ENCODE assay signal across 19 cellular contexts in genomic region chr4:55018521-55018920, GRCh38.
"Had no signal": no experiment of that assay in that cellular context is flagged by ENCODE, and none has a peak within 500 bp of the region (broad histone marks: within the 10 kb centered on the region; RNA-seq: fewer than 3 reads in every experiment).

No MANE protein-coding gene starts in this region.

- H3K9me3 Mint-ChIP-seq: activated CD4-positive, alpha-beta memory T cell treated with anti-CD3 and anti-CD28 coated beads for 36 hours; activated naive CD4-positive, alpha-beta T cell treated with anti-CD3 and anti-CD28 coated beads for 36 hours; activated T-helper 2 cell treated with anti-CD3 and anti-CD28 coated beads, Interferon-gamma antibody, Interleukin-2, Interleukin-4, amounts not matched to agents 10 μg/mL and 5 μg/mL and 100 μg/mL, durations not matched to agents 14 hours and 24 hours and 36 hours had no signal

- H3K27ac Mint-ChIP-seq: activated CD4-positive, alpha-beta memory T cell treated with anti-CD3 and anti-CD28 coated beads for 36 hours; activated CD8-positive, alpha-beta memory T cell treated with anti-CD3 and anti-CD28 coated beads, Interleukin-2, amount 10 ng/mL, durations not matched to agents 7 days and 5 days; activated naive CD4-positive, alpha-beta T cell treated with anti-CD3 and anti-CD28 coated beads for 36 hours; activated T-helper 2 cell treated with anti-CD3 and anti-CD28 coated beads, Interferon-gamma antibody, Interleukin-2, Interleukin-4, amounts not matched to agents 10 μg/mL and 5 μg/mL and 100 μg/mL, durations not matched to agents 14 hours and 24 hours and 36 hours; dendritic cell treated with granulocyte-macrophage colony-stimulating factor and Interleukin-4, amounts not matched to agents 40 ng/mL and 50 ng/mL, for 4 days; naive B cell had no signal

- H3K36me3 ChIP-seq: gastrocnemius medialis, heart right ventricle, tibial nerve, uterus had no signal

- H3K27ac ChIP-seq: gastrocnemius medialis, heart right ventricle, tibial nerve, uterus had no signal

- DNase-seq: activated CD4-positive, alpha-beta memory T cell treated with anti-CD3 and anti-CD28 coated beads for 36 hours; activated CD8-positive, alpha-beta memory T cell treated with anti-CD3 and anti-CD28 coated beads, Interleukin-2, amount 10 ng/mL, durations not matched to agents 7 days and 5 days; activated naive CD4-positive, alpha-beta T cell treated with anti-CD3 and anti-CD28 coated beads for 36 hours; activated T-cell treated with anti-CD3 and anti-CD28 coated beads, Interleukin-2, amount 50 U/mL, for 1 hour; effector memory CD4-positive, alpha-beta T cell; gastrocnemius medialis; heart right ventricle; naive B cell; stimulated activated CD4-positive, alpha-beta T cell treated with anti-CD3 and anti-CD28 coated beads, Interleukin-15, amount 100 ng/mL, for 24 hours; stimulated activated CD4-positive, alpha-beta T cell treated with anti-CD3 and anti-CD28 coated beads, Interleukin-4, amount 100 ng/mL, for 4 hours; stimulated activated CD8-positive, alpha-beta memory T cell treated with anti-CD3 and anti-CD28 coated beads, Interleukin-4, amount 100 ng/mL, for 48 hours; stimulated activated naive CD4-positive, alpha-beta T cell treated with Interleukin-2 at 50 U/mL for 16 hours; substantia nigra; T-helper 1 cell; T1000; uterus had no signal

- ATAC-seq: activated CD8-positive, alpha-beta memory T cell treated with anti-CD3 and anti-CD28 coated beads, Interleukin-2, amount 10 ng/mL, durations not matched to agents 7 days and 5 days; gastrocnemius medialis; heart right ventricle had no signal

- H3K4me1 ChIP-seq: gastrocnemius medialis, heart right ventricle, tibial nerve, uterus had no signal

- H3K36me3 Mint-ChIP-seq: activated CD4-positive, alpha-beta memory T cell treated with anti-CD3 and anti-CD28 coated beads for 36 hours; activated CD8-positive, alpha-beta memory T cell treated with anti-CD3 and anti-CD28 coated beads, Interleukin-2, amount 10 ng/mL, durations not matched to agents 7 days and 5 days; naive B cell had no signal

- H3K9me3 ChIP-seq: gastrocnemius medialis, heart right ventricle, tibial nerve, uterus had no signal

- H3K4me3 ChIP-seq: gastrocnemius medialis, heart right ventricle, tibial nerve, uterus had no signal

- H3K27me3 ChIP-seq: gastrocnemius medialis, heart right ventricle, tibial nerve, uterus had no signal
